Comparison of ENCODE assay signal across 1 cellular context in the genomic region with DNA sequence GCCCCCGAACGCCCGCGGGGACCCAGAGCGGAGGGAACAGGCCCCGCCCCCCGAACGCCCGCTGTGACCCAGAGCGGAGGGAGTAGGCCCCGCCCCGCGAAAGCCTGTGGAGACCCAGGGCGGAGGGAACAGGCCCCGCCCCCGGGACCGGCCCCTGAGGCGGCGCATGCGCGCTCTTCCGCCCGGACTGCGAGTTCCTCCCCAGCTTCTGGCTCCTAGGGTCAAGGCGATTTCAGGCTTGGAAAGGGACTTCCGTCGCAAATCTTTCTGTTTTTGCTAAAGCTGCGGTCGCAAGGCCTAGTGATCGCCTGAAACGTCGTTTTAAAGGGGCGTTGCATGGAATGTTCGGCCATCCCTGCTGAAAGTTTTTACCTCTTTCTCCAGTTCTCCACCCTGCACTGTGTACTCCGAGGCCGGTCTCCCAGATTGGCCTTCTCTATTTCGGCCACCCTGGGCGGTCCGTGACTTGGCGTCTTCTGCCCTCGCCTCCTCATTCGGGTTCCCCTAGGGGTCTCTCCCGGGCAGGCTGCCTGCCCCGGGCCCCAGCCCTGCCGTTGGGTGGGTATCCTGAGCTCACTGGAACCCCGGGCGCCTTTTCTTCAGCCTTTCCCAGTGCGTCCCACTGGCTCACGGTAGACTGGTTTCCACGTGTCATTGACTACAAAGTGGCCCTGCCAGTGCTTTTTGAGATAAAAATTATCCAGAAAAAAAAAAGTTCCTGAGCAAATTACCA.
TF ChIP-seq lines count a peak whose summit lies in the region.

No MANE protein-coding gene starts in this region.

TF ChIP-seq in K562, 482 proteins besides CTCF, POLR2A, EP300 and RAD21 (continued from another document and continues in another):
- TF ChIP-seq, protein P1, sequence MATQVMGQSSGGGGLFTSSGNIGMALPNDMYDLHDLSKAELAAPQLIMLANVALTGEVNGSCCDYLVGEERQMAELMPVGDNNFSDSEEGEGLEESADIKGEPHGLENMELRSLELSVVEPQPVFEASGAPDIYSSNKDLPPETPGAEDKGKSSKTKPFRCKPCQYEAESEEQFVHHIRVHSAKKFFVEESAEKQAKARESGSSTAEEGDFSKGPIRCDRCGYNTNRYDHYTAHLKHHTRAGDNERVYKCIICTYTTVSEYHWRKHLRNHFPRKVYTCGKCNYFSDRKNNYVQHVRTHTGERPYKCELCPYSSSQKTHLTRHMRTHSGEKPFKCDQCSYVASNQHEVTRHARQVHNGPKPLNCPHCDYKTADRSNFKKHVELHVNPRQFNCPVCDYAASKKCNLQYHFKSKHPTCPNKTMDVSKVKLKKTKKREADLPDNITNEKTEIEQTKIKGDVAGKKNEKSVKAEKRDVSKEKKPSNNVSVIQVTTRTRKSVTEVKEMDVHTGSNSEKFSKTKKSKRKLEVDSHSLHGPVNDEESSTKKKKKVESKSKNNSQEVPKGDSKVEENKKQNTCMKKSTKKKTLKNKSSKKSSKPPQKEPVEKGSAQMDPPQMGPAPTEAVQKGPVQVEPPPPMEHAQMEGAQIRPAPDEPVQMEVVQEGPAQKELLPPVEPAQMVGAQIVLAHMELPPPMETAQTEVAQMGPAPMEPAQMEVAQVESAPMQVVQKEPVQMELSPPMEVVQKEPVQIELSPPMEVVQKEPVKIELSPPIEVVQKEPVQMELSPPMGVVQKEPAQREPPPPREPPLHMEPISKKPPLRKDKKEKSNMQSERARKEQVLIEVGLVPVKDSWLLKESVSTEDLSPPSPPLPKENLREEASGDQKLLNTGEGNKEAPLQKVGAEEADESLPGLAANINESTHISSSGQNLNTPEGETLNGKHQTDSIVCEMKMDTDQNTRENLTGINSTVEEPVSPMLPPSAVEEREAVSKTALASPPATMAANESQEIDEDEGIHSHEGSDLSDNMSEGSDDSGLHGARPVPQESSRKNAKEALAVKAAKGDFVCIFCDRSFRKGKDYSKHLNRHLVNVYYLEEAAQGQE (CRISPR knock-in tag; IDR thresholded peaks at IDR 0.05; ENCODE audit: low read depth), result no peak
- TF ChIP-seq RFX7 (CRISPR knock-in tag; IDR thresholded peaks at IDR 0.05) (no peak), ELK1 (CRISPR knock-in tag; IDR thresholded peaks at IDR 0.05) (no peak), PML (IDR thresholded peaks at IDR 0.05; ENCODE audit: low read length) (peak; percentile 80; the same call in 1 of the 2 replicates), ELF2 (CRISPR knock-in tag; IDR thresholded peaks at IDR 0.05) (0 out of 2 replicates have a peak, but pooled peaks have one; percentile 43), CBFB (CRISPR knock-in tag; IDR thresholded peaks at IDR 0.05) (no peak), LCOR (CRISPR knock-in tag; IDR thresholded peaks at IDR 0.05) (peak; percentile 79; the same call in 1 of the 2 replicates), FUS (optimal IDR thresholded peaks at IDR 0.05; ENCODE audit: low read depth, low read length) (no peak), SMARCC2 (IDR thresholded peaks at IDR 0.05; ENCODE audit: low read depth) (peak; percentile 30; the same call in 1 of the 2 replicates), ZFPM2 (CRISPR knock-in tag; IDR thresholded peaks at IDR 0.05) (no peak), TRIM24 (IDR thresholded peaks at IDR 0.05) (no peak), NFIC (IDR thresholded peaks at IDR 0.05) (no peak), ZNF121 (CRISPR knock-in tag; conservative IDR thresholded peaks at IDR 0.05) (no peak), CREM (IDR thresholded peaks at IDR 0.05; ENCODE audit: low read depth) (peak; percentile 76), COPS2 (conservative IDR thresholded peaks at IDR 0.05) (no peak), ATF4 (CRISPR knock-in tag; IDR thresholded peaks at IDR 0.05) (no peak), THRAP3 (IDR thresholded peaks at IDR 0.05; ENCODE audit: borderline replicate concordance) (no peak), MTF1 (CRISPR knock-in tag; IDR thresholded peaks at IDR 0.05; ENCODE audit: borderline replicate concordance) (no peak), SMC3 (conservative IDR thresholded peaks at IDR 0.05; ENCODE audit: insufficient read depth, low read depth, low read length) (no peak), NEUROD1 (IDR thresholded peaks at IDR 0.05; ENCODE audit: borderline replicate concordance, low read depth, low read length, partially characterized antibody) (no peak), SP1 (CRISPR knock-in tag; IDR thresholded peaks at IDR 0.05) (peak; percentile 71), NCOA4 (IDR thresholded peaks at IDR 0.05; ENCODE audit: partially characterized antibody) (no peak), ZNF3 (CRISPR knock-in tag; IDR thresholded peaks at IDR 0.05) (no peak), ZNF75A (CRISPR knock-in tag; IDR thresholded peaks at IDR 0.05) (no peak), FOXA3 (CRISPR knock-in tag; conservative IDR thresholded peaks at IDR 0.05 in 1 of 2, IDR thresholded peaks at IDR 0.05 in 1 of 2) (no peak), DDX20 (tag; IDR thresholded peaks at IDR 0.05; ENCODE audit: low read depth) (no peak), RBM17 (IDR thresholded peaks at IDR 0.05; ENCODE audit: borderline replicate concordance, low read depth, low read length) (no peak), ZNF436 (CRISPR knock-in tag; IDR thresholded peaks at IDR 0.05) (no peak), ELK3 (CRISPR knock-in tag; IDR thresholded peaks at IDR 0.05) (no peak), MTA2 (IDR thresholded peaks at IDR 0.05; ENCODE audit: low read depth) (0 out of 2 replicates have a peak, but pooled peaks have one; percentile 16), CEBPG (CRISPR knock-in tag; IDR thresholded peaks at IDR 0.05) (no peak), CEBPG (tag; conservative IDR thresholded peaks at IDR 0.05 in 1 of 2, IDR thresholded peaks at IDR 0.05 in 1 of 2) (no peak), EZH2 (IDR thresholded peaks at IDR 0.05; ENCODE audit: borderline replicate concordance, low read depth, low read length) (no peak), ZNF224 (CRISPR knock-in tag; IDR thresholded peaks at IDR 0.05) (no peak), HNRNPH1 (optimal IDR thresholded peaks at IDR 0.05; ENCODE audit: low read depth, low read length) (no peak), ZBTB8A (IDR thresholded peaks at IDR 0.05; ENCODE audit: partially characterized antibody) (no peak), MEF2A (IDR thresholded peaks at IDR 0.05; ENCODE audit: control insufficient read depth, low read depth, low read length) (no peak), GABPB1 (CRISPR knock-in tag; IDR thresholded peaks at IDR 0.05) (peak; percentile 74), ZNF766 (CRISPR knock-in tag; conservative IDR thresholded peaks at IDR 0.05) (0 out of 2 replicates have a peak, but pooled peaks have one; percentile 29), ATF7 (IDR thresholded peaks at IDR 0.05) (no peak; the same call in 1 of the 2 replicates), PPARD (CRISPR knock-in tag; IDR thresholded peaks at IDR 0.05) (no peak), ZNF639 (CRISPR knock-in tag; conservative IDR thresholded peaks at IDR 0.05 in 1 of 2, IDR thresholded peaks at IDR 0.05 in 1 of 2) (no peak), MBD2 (IDR thresholded peaks at IDR 0.05; ENCODE audit: borderline replicate concordance, low read depth) (peak; percentile 65; the same call in 1 of the 2 replicates), SMAD2 (IDR thresholded peaks at IDR 0.05; ENCODE audit: low read depth, low read length) (no peak), CBX1 (IDR thresholded peaks at IDR 0.05; ENCODE audit: low read depth) (no peak; the same call in 1 of the 2 replicates), ZNF146 (CRISPR knock-in tag; IDR thresholded peaks at IDR 0.05; ENCODE audit: unreplicated experiment) (no peak), EWSR1 (IDR thresholded peaks at IDR 0.05; ENCODE audit: borderline replicate concordance, low read depth, partially characterized antibody) (no peak)
- TF ChIP-seq, protein P2, sequence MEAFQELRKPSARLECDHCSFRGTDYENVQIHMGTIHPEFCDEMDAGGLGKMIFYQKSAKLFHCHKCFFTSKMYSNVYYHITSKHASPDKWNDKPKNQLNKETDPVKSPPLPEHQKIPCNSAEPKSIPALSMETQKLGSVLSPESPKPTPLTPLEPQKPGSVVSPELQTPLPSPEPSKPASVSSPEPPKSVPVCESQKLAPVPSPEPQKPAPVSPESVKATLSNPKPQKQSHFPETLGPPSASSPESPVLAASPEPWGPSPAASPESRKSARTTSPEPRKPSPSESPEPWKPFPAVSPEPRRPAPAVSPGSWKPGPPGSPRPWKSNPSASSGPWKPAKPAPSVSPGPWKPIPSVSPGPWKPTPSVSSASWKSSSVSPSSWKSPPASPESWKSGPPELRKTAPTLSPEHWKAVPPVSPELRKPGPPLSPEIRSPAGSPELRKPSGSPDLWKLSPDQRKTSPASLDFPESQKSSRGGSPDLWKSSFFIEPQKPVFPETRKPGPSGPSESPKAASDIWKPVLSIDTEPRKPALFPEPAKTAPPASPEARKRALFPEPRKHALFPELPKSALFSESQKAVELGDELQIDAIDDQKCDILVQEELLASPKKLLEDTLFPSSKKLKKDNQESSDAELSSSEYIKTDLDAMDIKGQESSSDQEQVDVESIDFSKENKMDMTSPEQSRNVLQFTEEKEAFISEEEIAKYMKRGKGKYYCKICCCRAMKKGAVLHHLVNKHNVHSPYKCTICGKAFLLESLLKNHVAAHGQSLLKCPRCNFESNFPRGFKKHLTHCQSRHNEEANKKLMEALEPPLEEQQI (IDR thresholded peaks at IDR 0.05), result 0 out of 2 replicates have a peak, but pooled peaks have one; percentile 18
- TF ChIP-seq, protein P3, sequence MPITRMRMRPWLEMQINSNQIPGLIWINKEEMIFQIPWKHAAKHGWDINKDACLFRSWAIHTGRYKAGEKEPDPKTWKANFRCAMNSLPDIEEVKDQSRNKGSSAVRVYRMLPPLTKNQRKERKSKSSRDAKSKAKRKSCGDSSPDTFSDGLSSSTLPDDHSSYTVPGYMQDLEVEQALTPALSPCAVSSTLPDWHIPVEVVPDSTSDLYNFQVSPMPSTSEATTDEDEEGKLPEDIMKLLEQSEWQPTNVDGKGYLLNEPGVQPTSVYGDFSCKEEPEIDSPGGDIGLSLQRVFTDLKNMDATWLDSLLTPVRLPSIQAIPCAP (CRISPR knock-in tag; IDR thresholded peaks at IDR 0.05; ENCODE audit: borderline replicate concordance), result no peak
- TF ChIP-seq, protein P4, sequence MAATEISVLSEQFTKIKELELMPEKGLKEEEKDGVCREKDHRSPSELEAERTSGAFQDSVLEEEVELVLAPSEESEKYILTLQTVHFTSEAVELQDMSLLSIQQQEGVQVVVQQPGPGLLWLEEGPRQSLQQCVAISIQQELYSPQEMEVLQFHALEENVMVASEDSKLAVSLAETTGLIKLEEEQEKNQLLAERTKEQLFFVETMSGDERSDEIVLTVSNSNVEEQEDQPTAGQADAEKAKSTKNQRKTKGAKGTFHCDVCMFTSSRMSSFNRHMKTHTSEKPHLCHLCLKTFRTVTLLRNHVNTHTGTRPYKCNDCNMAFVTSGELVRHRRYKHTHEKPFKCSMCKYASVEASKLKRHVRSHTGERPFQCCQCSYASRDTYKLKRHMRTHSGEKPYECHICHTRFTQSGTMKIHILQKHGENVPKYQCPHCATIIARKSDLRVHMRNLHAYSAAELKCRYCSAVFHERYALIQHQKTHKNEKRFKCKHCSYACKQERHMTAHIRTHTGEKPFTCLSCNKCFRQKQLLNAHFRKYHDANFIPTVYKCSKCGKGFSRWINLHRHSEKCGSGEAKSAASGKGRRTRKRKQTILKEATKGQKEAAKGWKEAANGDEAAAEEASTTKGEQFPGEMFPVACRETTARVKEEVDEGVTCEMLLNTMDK (IDR thresholded peaks at IDR 0.05; ENCODE audit: borderline replicate concordance, insufficient read depth, low read depth, low read length, poor library complexity, severe bottlenecking), result no peak
- TF ChIP-seq, protein P5, sequence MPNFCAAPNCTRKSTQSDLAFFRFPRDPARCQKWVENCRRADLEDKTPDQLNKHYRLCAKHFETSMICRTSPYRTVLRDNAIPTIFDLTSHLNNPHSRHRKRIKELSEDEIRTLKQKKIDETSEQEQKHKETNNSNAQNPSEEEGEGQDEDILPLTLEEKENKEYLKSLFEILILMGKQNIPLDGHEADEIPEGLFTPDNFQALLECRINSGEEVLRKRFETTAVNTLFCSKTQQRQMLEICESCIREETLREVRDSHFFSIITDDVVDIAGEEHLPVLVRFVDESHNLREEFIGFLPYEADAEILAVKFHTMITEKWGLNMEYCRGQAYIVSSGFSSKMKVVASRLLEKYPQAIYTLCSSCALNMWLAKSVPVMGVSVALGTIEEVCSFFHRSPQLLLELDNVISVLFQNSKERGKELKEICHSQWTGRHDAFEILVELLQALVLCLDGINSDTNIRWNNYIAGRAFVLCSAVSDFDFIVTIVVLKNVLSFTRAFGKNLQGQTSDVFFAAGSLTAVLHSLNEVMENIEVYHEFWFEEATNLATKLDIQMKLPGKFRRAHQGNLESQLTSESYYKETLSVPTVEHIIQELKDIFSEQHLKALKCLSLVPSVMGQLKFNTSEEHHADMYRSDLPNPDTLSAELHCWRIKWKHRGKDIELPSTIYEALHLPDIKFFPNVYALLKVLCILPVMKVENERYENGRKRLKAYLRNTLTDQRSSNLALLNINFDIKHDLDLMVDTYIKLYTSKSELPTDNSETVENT (CRISPR knock-in tag; IDR thresholded peaks at IDR 0.05), result no peak
